1 cellular context compared by ENCODE assay signal in genomic region chr5:80183723-80184234, GRCh38.
TF ChIP-seq lines count a peak whose summit lies in the region.

No MANE protein-coding gene starts in this region.

TF ChIP-seq in H1, 55 proteins besides CTCF, POLR2A, EP300 and RAD21:
- TF ChIP-seq ASH2L (IDR thresholded peaks at IDR 0.05; ENCODE audit: low read length) = peak; percentile 51
